In genomic region chr2:218260742-218261423, GRCh38 we compare ENCODE assay signal across 2 cellular contexts.
TF ChIP-seq lines count a peak whose summit lies in the region.

GPBAR1 (plus strand) TSS chr2:218261015; CDS start chr2:218262725, 1,710 bp downstream.

TF ChIP-seq in GM23338, 12 proteins besides CTCF, POLR2A, EP300 and RAD21 (continued from another document):
- no peak for TF ChIP-seq ZNF462 (CRISPR knock-in tag; IDR thresholded peaks at IDR 0.05)
- no peak for TF ChIP-seq REST (IDR thresholded peaks at IDR 0.05; ENCODE audit: unreplicated experiment)
- no peak for TF ChIP-seq NANOG (IDR thresholded peaks at IDR 0.05; ENCODE audit: borderline replicate concordance)
- no peak for TF ChIP-seq ZNF331 (CRISPR knock-in tag; IDR thresholded peaks at IDR 0.05; ENCODE audit: low read depth)

TF ChIP-seq in SK-N-SH treated with all-trans-retinoic acid at 6 μM for 48 hours, 23 proteins besides CTCF, POLR2A, EP300 and RAD21 (continued from another document):
- TF ChIP-seq PATZ1 (CRISPR knock-in tag; IDR thresholded peaks at IDR 0.05; ENCODE audit: borderline replicate concordance) = no peak
- no peak for TF ChIP-seq ZNF565 (CRISPR knock-in tag; conservative IDR thresholded peaks at IDR 0.05; ENCODE audit: low read depth)
- TF ChIP-seq ZNF8 (CRISPR knock-in tag; IDR thresholded peaks at IDR 0.05) = no peak
- no peak for TF ChIP-seq RARB (CRISPR knock-in tag; IDR thresholded peaks at IDR 0.05)
- no peak for TF ChIP-seq TOX (CRISPR knock-in tag; IDR thresholded peaks at IDR 0.05; ENCODE audit: borderline replicate concordance)
